2 cellular contexts compared by ENCODE assay signal in the genomic region with DNA sequence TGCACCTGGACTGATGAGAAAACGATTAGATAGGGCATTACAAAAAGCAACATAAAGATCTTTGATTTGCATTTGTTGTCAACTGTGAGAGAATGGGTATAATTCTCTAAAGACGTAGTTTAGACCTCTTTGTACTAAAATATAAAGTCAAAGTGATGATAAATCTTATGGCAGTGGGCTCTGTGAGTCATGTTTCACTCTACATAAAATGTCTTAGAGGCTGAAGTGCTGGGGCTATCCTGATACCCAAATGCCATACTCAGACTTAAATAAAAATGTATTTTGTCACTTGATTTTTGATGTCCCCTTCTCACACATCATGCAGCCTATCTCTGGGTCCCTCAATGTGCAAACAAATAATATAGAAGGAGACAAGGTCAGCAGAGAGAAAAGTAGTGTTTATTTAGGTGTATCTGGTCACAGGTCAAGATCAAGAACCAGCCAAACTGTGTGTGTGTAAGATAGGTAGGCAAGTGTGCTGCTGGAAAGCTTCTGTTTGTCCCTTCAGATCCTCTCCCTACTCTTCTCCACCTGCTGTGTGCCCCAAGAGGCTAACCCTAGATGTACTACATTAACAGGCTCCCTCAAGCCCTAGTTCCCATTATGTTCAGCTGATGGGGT.
TF ChIP-seq lines count a peak whose summit lies in the region.

No MANE protein-coding gene starts in this region.

TF ChIP-seq in GM12891, 5 proteins besides CTCF, POLR2A, EP300 and RAD21:
- TF ChIP-seq SPI1 (IDR thresholded peaks at IDR 0.05; ENCODE audit: low read depth, low read length) (no peak), POLR2AphosphoS5 (IDR thresholded peaks at IDR 0.05; ENCODE audit: low read depth, low read length) (no peak), PAX5 (IDR thresholded peaks at IDR 0.05; ENCODE audit: insufficient read depth, low read length, severe bottlenecking) (no peak), POU2F2 (IDR thresholded peaks at IDR 0.05; ENCODE audit: low read depth, low read length) (no peak), TAF1 (IDR thresholded peaks at IDR 0.05; ENCODE audit: low read depth, low read length) (no peak)

TF ChIP-seq in IMR-90, 13 proteins besides CTCF, POLR2A, EP300 and RAD21:
- TF ChIP-seq NFE2L2 (IDR thresholded peaks at IDR 0.05; ENCODE audit: low read depth, low read length) (no peak), MXI1 (IDR thresholded peaks at IDR 0.05; ENCODE audit: borderline replicate concordance, low read depth, low read length) (no peak), FOS (IDR thresholded peaks at IDR 0.05; ENCODE audit: low read depth, low read length) (no peak)
